In the genomic region with DNA sequence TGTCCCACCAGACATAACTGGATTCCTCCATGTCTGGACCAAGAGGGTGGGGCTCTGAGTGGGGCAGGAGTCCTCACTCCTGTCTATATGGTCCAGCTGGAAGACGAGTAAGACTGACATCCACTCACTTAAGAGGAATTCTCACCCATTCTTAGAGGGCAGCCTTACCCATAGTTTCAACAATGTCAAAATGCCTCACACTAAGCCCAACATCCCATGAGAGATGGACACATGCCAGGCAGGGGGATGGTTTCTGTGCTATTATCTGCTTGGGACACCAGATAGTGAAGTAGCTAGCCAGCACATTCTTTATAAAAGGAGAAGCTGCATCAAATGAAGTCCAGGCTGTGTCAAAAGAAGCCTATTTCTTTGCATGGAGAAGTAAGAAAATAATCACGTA, we compare ENCODE assay signal across 24 cellular contexts.
"Had no signal": no experiment of that assay in that cellular context is flagged by ENCODE, and none has a peak within 500 bp of the region (broad histone marks: within the 10 kb centered on the region; RNA-seq: fewer than 3 reads in every experiment).

No MANE protein-coding gene starts in this region.

- H2AFZ ChIP-seq: neural progenitor cell had no signal

- H3K36me3 Mint-ChIP-seq: activated naive CD4-positive, alpha-beta T cell treated with anti-CD3 and anti-CD28 coated beads, Interleukin-2, amount 50 U/mL, for 72 hours; mesothelial cell of epicardium; neural progenitor cell; type B pancreatic cell had no signal

- H3K36me3 ChIP-seq: adrenal gland, gastrocnemius medialis, heart left ventricle, left lung, neural progenitor cell, suprapubic skin, WERI-Rb-1 had no signal

- H3K4me2 ChIP-seq: neural progenitor cell had no signal

- H3K4me3 ChIP-seq: adrenal gland, gastrocnemius medialis, heart left ventricle, left lung, neural progenitor cell, psoas muscle, suprapubic skin had no signal

- H3K27ac ChIP-seq: adrenal gland, gastrocnemius medialis, heart left ventricle, left lung, neural progenitor cell, psoas muscle, suprapubic skin, WERI-Rb-1 had no signal

- H3K9me3 ChIP-seq: adrenal gland, gastrocnemius medialis, heart left ventricle, left lung, psoas muscle, suprapubic skin had no signal

- H3K9ac ChIP-seq: neural progenitor cell had no signal

- H3K4me3 Mint-ChIP-seq: activated T-cell treated with anti-CD3 and anti-CD28 coated beads, Interleukin-2, amount 50 U/mL, for 72 hours; mesothelial cell of epicardium; neural progenitor cell; stimulated activated naive CD8-positive, alpha-beta T cell treated with anti-CD3 and anti-CD28 coated beads, Interleukin-15, amount 100 ng/mL, for 72 hours; type B pancreatic cell had no signal

- H3K9me3 Mint-ChIP-seq: activated naive CD4-positive, alpha-beta T cell treated with anti-CD3 and anti-CD28 coated beads, Interleukin-2, amount 50 U/mL, for 72 hours; activated T-cell treated with anti-CD3 and anti-CD28 coated beads, Interleukin-2, amount 50 U/mL, for 72 hours; neural progenitor cell; stimulated activated naive CD8-positive, alpha-beta T cell treated with anti-CD3 and anti-CD28 coated beads, Interleukin-15, amount 100 ng/mL, for 72 hours; type B pancreatic cell had no signal

- ATAC-seq: activated naive CD4-positive, alpha-beta T cell treated with anti-CD3 and anti-CD28 coated beads, Interleukin-2, amount 50 U/mL, for 72 hours; activated T-cell treated with anti-CD3 and anti-CD28 coated beads, Interleukin-2, amount 50 U/mL, for 72 hours; gastrocnemius medialis; heart left ventricle; left lung; psoas muscle; right cardiac atrium; SK-N-SH treated with all-trans-retinoic acid at 6 μM for 48 hours; stimulated activated naive CD8-positive, alpha-beta T cell treated with anti-CD3 and anti-CD28 coated beads, Interleukin-15, amount 100 ng/mL, for 72 hours had no signal

- H3K27ac Mint-ChIP-seq: activated naive CD4-positive, alpha-beta T cell treated with anti-CD3 and anti-CD28 coated beads, Interleukin-2, amount 50 U/mL, for 72 hours; activated T-cell treated with anti-CD3 and anti-CD28 coated beads, Interleukin-2, amount 50 U/mL, for 72 hours; mesothelial cell of epicardium; neural progenitor cell; type B pancreatic cell had no signal

- H3K27me3 ChIP-seq: adrenal gland, gastrocnemius medialis, neural progenitor cell, suprapubic skin had no signal

- DNase-seq: activated CD4-positive, alpha-beta T cell treated with anti-CD3 and anti-CD28 coated beads for 1 hour; activated gamma-delta T cell treated with Interleukin-2 at 50 U/mL for 16 hours; activated T-cell treated with anti-CD3 and anti-CD28 coated beads, Interleukin-2, amount 50 U/mL, for 72 hours; adrenal gland; caudate nucleus; gastrocnemius medialis; heart left ventricle; kidney; left lung; psoas muscle; small intestine; stimulated activated CD4-positive, alpha-beta T cell treated with anti-CD3 and anti-CD28 coated beads, Interleukin-15, amount 100 ng/mL, for 24 hours; stimulated activated CD4-positive, alpha-beta T cell treated with anti-CD3 and anti-CD28 coated beads, Interleukin-2, amount 100 ng/mL, for 48 hours; stimulated activated naive CD8-positive, alpha-beta T cell treated with anti-CD3 and anti-CD28 coated beads, Interleukin-15, amount 100 ng/mL, for 72 hours; T-helper 1 cell; T-helper 9 cell; WERI-Rb-1 had no signal
